ENCODE assay signal across 19 cellular contexts in the genomic region with DNA sequence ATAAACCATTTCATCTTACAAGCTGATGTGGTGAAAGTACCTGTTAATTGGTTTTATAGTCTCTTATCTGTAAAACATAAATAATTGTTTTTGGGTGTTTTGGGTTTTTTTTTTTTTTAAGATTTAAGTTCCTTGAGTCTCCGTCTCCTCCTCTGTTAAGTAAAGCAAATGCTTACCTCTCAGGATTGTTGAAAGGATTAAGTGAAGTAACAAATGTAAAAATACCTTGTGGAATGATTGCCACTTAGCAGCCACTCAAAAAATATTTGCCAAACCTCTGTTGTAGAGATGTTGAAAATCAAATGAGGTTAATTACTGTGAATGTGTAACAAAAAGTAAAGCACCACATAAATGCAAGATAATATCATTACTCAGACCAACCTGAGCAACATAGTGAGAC. TPM values are rescaled to one million over a fixed set of nuclear protein-coding genes. Genes with fewer than 3 reads are reported as not detected.
DNase-seq lines count a peak whose midpoint lies in the region; ATAC-seq lines count a peak whose summit lies in the region.
"Had no signal": no experiment of that assay in that cellular context is flagged by ENCODE, and none has a peak within 500 bp of the region (broad histone marks: within the 10 kb centered on the region; RNA-seq: fewer than 3 reads in every experiment).

No MANE protein-coding gene starts in this region.

- H3K9me3 ChIP-seq in CD4-positive, alpha-beta memory T cell (ENCODE audit: control insufficient read depth in 1 of 2, low read length in 2 of 2): no peaks in the 10 kb centered on the region
- H3K9me3 ChIP-seq: BE2C had no signal

- CTCF ChIA-PET in CD4-positive, alpha-beta memory T cell (lab: Charles Lee; ENCODE audit: partially characterized antibody): interaction anchor here (1.4 to 2.8 kb wide), 3 partner anchors 30 to 154 kb away, joined by 3 to 15 read pairs (median 5); no protein-coding TSS in a partner anchor

- no peak for ATAC-seq in effector memory CD8-positive, alpha-beta T cell (replicated peaks)
- ATAC-seq in stimulated activated effector memory CD8-positive, alpha-beta T cell treated with anti-CD3 and anti-CD28 coated beads, Interleukin-12 subunit alpha, Interleukin-12 subunit beta, amount 100 ng/mL, for 72 hours: no peak
- ATAC-seq: HCT116 had no signal

- intact Hi-C loops in CD4-positive, alpha-beta memory T cell (cut with micrococcal nuclease): no loop called here
- intact Hi-C loops in posterior cingulate gyrus (cut with DNase I) (no loop called here), cardiac septum (cut with DNase I) (no loop called here)

- H3K4me3 ChIP-seq in CD4-positive, alpha-beta memory T cell (ENCODE audit: low read length in 2 of 2): no peak overlapping the region

- H3K4me1 ChIP-seq in CD4-positive, alpha-beta memory T cell (ENCODE audit: insufficient read depth, low read length): peaks cover 7% of the 10 kb centered on the region

- no peaks in the 10 kb centered on the region for H3K27me3 Mint-ChIP-seq in activated T-cell treated with anti-CD3 and anti-CD28 coated beads, Interleukin-2, amount 50 U/mL, for 24 hours
- H3K27me3 Mint-ChIP-seq in CD4-positive, alpha-beta memory T cell: no peaks in the 10 kb centered on the region
- H3K27me3 Mint-ChIP-seq in effector memory CD8-positive, alpha-beta T cell: no peaks in the 10 kb centered on the region

- peak overlapping the region; percentile 48 for H3K27ac Mint-ChIP-seq in activated T-cell treated with anti-CD3 and anti-CD28 coated beads, Interleukin-2, amount 50 U/mL, for 24 hours
- H3K27ac Mint-ChIP-seq in CD4-positive, alpha-beta memory T cell: peak overlapping the region in 4 of 7 donors; percentile 42 to 83 (median 72)
- peak overlapping the region; percentile 79 to 86 for H3K27ac Mint-ChIP-seq in effector memory CD8-positive, alpha-beta T cell
- H3K27ac Mint-ChIP-seq in stimulated activated effector memory CD8-positive, alpha-beta T cell treated with anti-CD3 and anti-CD28 coated beads, Interleukin-12 subunit alpha, Interleukin-12 subunit beta, amount 100 ng/mL, for 72 hours: peak overlapping the region; percentile 90

- H3K27me3 ChIP-seq in CD4-positive, alpha-beta memory T cell (ENCODE audit: insufficient read depth, low read length): no peaks in the 10 kb centered on the region
- H3K27me3 ChIP-seq: BE2C had no signal

- DNase-seq in activated T-cell treated with anti-CD3 and anti-CD28 coated beads, Interleukin-2, amount 50 U/mL, for 24 hours: no peak
- DNase-seq in activated T-cell treated with anti-CD3 and anti-CD28 coated beads, Interleukin-2, amount 50 U/mL, for 48 hours: no peak
- DNase-seq in CD4-positive, alpha-beta memory T cell: no peak
- DNase-seq in effector memory CD8-positive, alpha-beta T cell: no peak
- no peak for DNase-seq in stimulated activated effector memory CD8-positive, alpha-beta T cell treated with anti-CD3 and anti-CD28 coated beads, Interleukin-12 subunit alpha, Interleukin-12 subunit beta, amount 100 ng/mL, for 72 hours (ENCODE audit: low spot score in 2 of 2)
- DNase-seq in posterior cingulate gyrus: no peak
- no peak for DNase-seq in stimulated activated CD4-positive, alpha-beta T cell treated with anti-CD3 and anti-CD28 coated beads, Interleukin-4, amount 100 ng/mL, for 24 hours
- no peak for DNase-seq in cardiac septum (ENCODE audit: low spot score)
- DNase-seq: 8988T, ACHN, BE2C, NCI-H1048, NCI-H1417 treated with DMSO at 0.1 percent for 48 hours, NCI-H1694 treated with DMSO at 0.1 percent for 48 hours, NCI-H2081, NCI-H524, NCI-H748 treated with DMSO at 0.1 percent for 48 hours had no signal

- H3K27ac ChIP-seq in CD4-positive, alpha-beta memory T cell (ENCODE audit: low read depth, low read length): no peak overlapping the region

- peaks cover 39% of the 10 kb centered on the region for H3K36me3 ChIP-seq in CD4-positive, alpha-beta memory T cell (ENCODE audit: insufficient read depth, low read length)

- H3K9me3 Mint-ChIP-seq in activated T-cell treated with anti-CD3 and anti-CD28 coated beads, Interleukin-2, amount 50 U/mL, for 24 hours: no peaks in the 10 kb centered on the region
- H3K9me3 Mint-ChIP-seq in CD4-positive, alpha-beta memory T cell: no peaks in the 10 kb centered on the region
- H3K9me3 Mint-ChIP-seq in effector memory CD8-positive, alpha-beta T cell: no peaks in the 10 kb centered on the region
- H3K9me3 Mint-ChIP-seq in stimulated activated effector memory CD8-positive, alpha-beta T cell treated with anti-CD3 and anti-CD28 coated beads, Interleukin-12 subunit alpha, Interleukin-12 subunit beta, amount 100 ng/mL, for 72 hours: no peaks in the 10 kb centered on the region

- H3K36me3 Mint-ChIP-seq in activated T-cell treated with anti-CD3 and anti-CD28 coated beads, Interleukin-2, amount 50 U/mL, for 24 hours (ENCODE audit: low read depth): peaks cover 59% of the 10 kb centered on the region
- H3K36me3 Mint-ChIP-seq in CD4-positive, alpha-beta memory T cell: peaks cover 39 to 70% of the 10 kb centered on the region in 2 donors
- peaks cover 54% of the 10 kb centered on the region for H3K36me3 Mint-ChIP-seq in effector memory CD8-positive, alpha-beta T cell (ENCODE audit: insufficient read depth)
- H3K36me3 Mint-ChIP-seq in stimulated activated effector memory CD8-positive, alpha-beta T cell treated with anti-CD3 and anti-CD28 coated beads, Interleukin-12 subunit alpha, Interleukin-12 subunit beta, amount 100 ng/mL, for 72 hours: peaks cover 50% of the 10 kb centered on the region

- POLR2A ChIA-PET in CD4-positive, alpha-beta memory T cell (lab: Charles Lee; ENCODE audit: partially characterized antibody): interaction anchor here (1.4 to 11.3 kb wide), 4 partner anchors 15 to 93 kb away, joined by 4 to 117 read pairs (median 5); a partner anchor contains a TSS

- H3K4me1 Mint-ChIP-seq in activated T-cell treated with anti-CD3 and anti-CD28 coated beads, Interleukin-2, amount 50 U/mL, for 24 hours (ENCODE audit: low read depth): peaks cover 17% of the 10 kb centered on the region
- peaks cover 1 to 12% (median 6%) of the 10 kb centered on the region in 4 donors for H3K4me1 Mint-ChIP-seq in CD4-positive, alpha-beta memory T cell
- peaks cover 7 to 8% of the 10 kb centered on the region in 2 donors for H3K4me1 Mint-ChIP-seq in effector memory CD8-positive, alpha-beta T cell (ENCODE audit: low read depth in 2 of 2)
- peaks cover under 1% of the 10 kb centered on the region for H3K4me1 Mint-ChIP-seq in stimulated activated effector memory CD8-positive, alpha-beta T cell treated with anti-CD3 and anti-CD28 coated beads, Interleukin-12 subunit alpha, Interleukin-12 subunit beta, amount 100 ng/mL, for 72 hours

- H3K4me3 Mint-ChIP-seq in activated T-cell treated with anti-CD3 and anti-CD28 coated beads, Interleukin-2, amount 50 U/mL, for 24 hours: no peak overlapping the region
- H3K4me3 Mint-ChIP-seq in CD4-positive, alpha-beta memory T cell: no peak overlapping the region
- no peak overlapping the region for H3K4me3 Mint-ChIP-seq in effector memory CD8-positive, alpha-beta T cell
- no peak overlapping the region for H3K4me3 Mint-ChIP-seq in stimulated activated effector memory CD8-positive, alpha-beta T cell treated with anti-CD3 and anti-CD28 coated beads, Interleukin-12 subunit alpha, Interleukin-12 subunit beta, amount 100 ng/mL, for 72 hours
- H3K4me3 Mint-ChIP-seq: CD14-positive monocyte had no signal

RNA-seq across cellular contexts. Expression of a gene that starts 19.2 kb away (rescaled TPM):
- 100 to 1,000 TPM; 724 to 755 TPM for total RNA-seq in CD4-positive, alpha-beta memory T cell
- polyA plus RNA-seq in CD4-positive, alpha-beta memory T cell: 100 to 1,000 TPM; 347 to 569 TPM
- total RNA-seq in cardiac septum: 7.5 TPM

RNA-seq across cellular contexts. Expression of a gene that starts 58.5 kb away (rescaled TPM):
- 10 to 100 TPM; 98.5 to 98.8 TPM for total RNA-seq in CD4-positive, alpha-beta memory T cell
- 10 to 100 TPM; 29.5 to 50.8 TPM for polyA plus RNA-seq in CD4-positive, alpha-beta memory T cell
- total RNA-seq in cardiac septum: 101 TPM

Comparison
In these comparisons a context has a peak if more than half of its experiments do, and no peak if none do; other contexts are left out.
1. RNA of a gene that starts 19.2 kb away (total RNA-seq): 724 to 755 TPM in CD4-positive, alpha-beta memory T cell; 7.5 TPM in cardiac septum (single experiment); every median in the first group is over 10 times any median in the second.
2. Peak in every context shown above with its lines, with median percentiles within 50 percentile points of each other: H3K27ac Mint-ChIP-seq.